Comparison of ENCODE assay signal across 13 cellular contexts in genomic region chr1:187911820-187912219, GRCh38.
DNase-seq lines count a peak whose midpoint lies in the region; ATAC-seq and TF ChIP-seq lines count a peak whose summit lies in the region.
"Had no signal": no experiment of that assay in that cellular context is flagged by ENCODE, and none has a peak within 500 bp of the region (broad histone marks: within the 10 kb centered on the region; RNA-seq: fewer than 3 reads in every experiment).

No MANE protein-coding gene starts in this region.

- H3K4me1 ChIP-seq in aorta (ENCODE audit: control insufficient read depth in 1 of 2, insufficient read depth in 2 of 2, low read length in 2 of 2) = no peaks in the 10 kb centered on the region
- H3K4me1 ChIP-seq: HAP-1 had no signal

- ATAC-seq in aorta (ENCODE audit: low FRiP score) = no peak
- ATAC-seq: CD8-positive, alpha-beta T cell; HepG2 had no signal

- intact Hi-C loops in aorta (cut with DNase I) = no loop called here

- no peaks in the 10 kb centered on the region for H3K27me3 ChIP-seq in aorta (ENCODE audit: control insufficient read depth in 1 of 2, insufficient read depth in 2 of 2, low read length in 1 of 2)

- H3K4me1 Mint-ChIP-seq in glutamatergic neuron (ENCODE audit: low read depth, unreplicated experiment) = peaks cover 36% of the 10 kb centered on the region
- H3K4me1 Mint-ChIP-seq: CD14-positive monocyte had no signal

- H3K27me3 Mint-ChIP-seq in glutamatergic neuron (ENCODE audit: unreplicated experiment) = no peaks in the 10 kb centered on the region

- H3K36me3 ChIP-seq in aorta (ENCODE audit: control insufficient read depth in 1 of 2, insufficient read depth in 2 of 2, low read length in 1 of 2) = no peaks in the 10 kb centered on the region
- H3K36me3 ChIP-seq: HAP-1 had no signal

- peak overlapping the region; percentile 72 for H3K27ac Mint-ChIP-seq in glutamatergic neuron (ENCODE audit: unreplicated experiment)
- H3K27ac Mint-ChIP-seq: CD14-positive monocyte; CD8-positive, alpha-beta T cell had no signal

- no peaks in the 10 kb centered on the region for H3K36me3 Mint-ChIP-seq in glutamatergic neuron (ENCODE audit: unreplicated experiment)
- H3K36me3 Mint-ChIP-seq: CD14-positive monocyte; CD8-positive, alpha-beta T cell had no signal

- peak overlapping the region; percentile 13 for H3K4me3 Mint-ChIP-seq in glutamatergic neuron (ENCODE audit: unreplicated experiment)
- H3K4me3 Mint-ChIP-seq: CD14-positive monocyte; CD8-positive, alpha-beta T cell had no signal

- peaks cover 3% of the 10 kb centered on the region for H3K9me3 Mint-ChIP-seq in glutamatergic neuron (ENCODE audit: unreplicated experiment)

- DNase-seq in NCI-H1092 treated with DMSO at 0.1 percent for 48 hours (lab: John Stamatoyannopoulos, UW) = peak; percentile 12
- no peak for DNase-seq in NCI-H1092 (lab: John Stamatoyannopoulos, UW)
- peak; percentile 82 for DNase-seq in DMS 273 treated with DMSO at 0.1 percent for 48 hours (lab: John Stamatoyannopoulos, UW)
- DNase-seq in NCI-H2171 (lab: John Stamatoyannopoulos, UW) = peak; percentile 93
- no peak for DNase-seq in glutamatergic neuron
- no peak for DNase-seq in aorta
- DNase-seq in NCI-H510A treated with DMSO at 0.1 percent for 48 hours (lab: John Stamatoyannopoulos, UW) = no peak
- DNase-seq: CD8-positive, alpha-beta T cell; COR-L47 had no signal

- no peaks in the 10 kb centered on the region for H3K9me3 ChIP-seq in aorta (ENCODE audit: control insufficient read depth, low read length)
- H3K9me3 ChIP-seq: HAP-1 had no signal

- no peak overlapping the region for H3K4me3 ChIP-seq in aorta (ENCODE audit: low read length in 2 of 2)
- H3K4me3 ChIP-seq: HAP-1 had no signal

- TF ChIP-seq CTCF in glutamatergic neuron (IDR thresholded peaks at IDR 0.05; ENCODE audit: partially characterized antibody, unreplicated experiment) = no peak

- H3K27ac ChIP-seq in aorta (ENCODE audit: low read depth in 1 of 2, low read length in 2 of 2) = no peak overlapping the region
- H3K27ac ChIP-seq: 22Rv1 had no signal

Comparison
In these comparisons a context has a peak if more than half of its experiments do, and no peak if none do; other contexts are left out.
1. DNase-seq: peak in NCI-H1092 treated with DMSO at 0.1 percent for 48 hours (single experiment), DMS 273 treated with DMSO at 0.1 percent for 48 hours (single experiment) and NCI-H2171 (single experiment); none in NCI-H1092 (single experiment), glutamatergic neuron (single experiment), aorta (0 of 2) and NCI-H510A treated with DMSO at 0.1 percent for 48 hours (single experiment).